ENCODE assay signal across 1 cellular context in genomic region chr5:17304282-17304681, GRCh38.
TF ChIP-seq lines count a peak whose summit lies in the region.

No MANE protein-coding gene starts in this region.

TF ChIP-seq in H1, 55 proteins besides CTCF, POLR2A, EP300 and RAD21 (continued from another document):
- TF ChIP-seq TCF12 (IDR thresholded peaks at IDR 0.05; ENCODE audit: low read depth, low read length) (no peak), POLR2AphosphoS5 (IDR thresholded peaks at IDR 0.05; ENCODE audit: low read depth, low read length) (no peak), YY1 (IDR thresholded peaks at IDR 0.05; ENCODE audit: low read depth, low read length) (no peak), NANOG (IDR thresholded peaks at IDR 0.05; ENCODE audit: insufficient read depth, low read depth, low read length, poor library complexity, severe bottlenecking) (no peak), POU5F1 (IDR thresholded peaks at IDR 0.05; ENCODE audit: low read depth, low read length) (no peak), E2F6 (IDR thresholded peaks at IDR 0.05) (no peak), CEBPB (IDR thresholded peaks at IDR 0.05; ENCODE audit: low read depth, low read length) (no peak), KDM4A (IDR thresholded peaks at IDR 0.05; ENCODE audit: low read depth, low read length, severe bottlenecking) (no peak), CREB1 (IDR thresholded peaks at IDR 0.05) (no peak), SRF (IDR thresholded peaks at IDR 0.05; ENCODE audit: low read depth, low read length) (no peak), USF2 (IDR thresholded peaks at IDR 0.05; ENCODE audit: low read length) (no peak), SUZ12 (IDR thresholded peaks at IDR 0.05; ENCODE audit: low read length) (no peak), TBP (IDR thresholded peaks at IDR 0.05; ENCODE audit: low read depth, low read length) (no peak)
